19 cellular contexts compared by ENCODE assay signal in genomic region chr5:24538345-24538744, GRCh38.
"Had no signal": no experiment of that assay in that cellular context is flagged by ENCODE, and none has a peak within 500 bp of the region (broad histone marks: within the 10 kb centered on the region; RNA-seq: fewer than 3 reads in every experiment).

No MANE protein-coding gene starts in this region.

- DNase-seq: IMR-90, Karpas-422, KG1, MG63, NCI-H1092 treated with DMSO at 0.1 percent for 48 hours, NCI-H1436, NCI-H187, NCI-H2029, NCI-H2081 treated with DMSO at 0.1 percent for 48 hours, NCI-H2171, NCI-H226, NCI-H446, NCI-H510A, NCI-H524 treated with DMSO at 0.1 percent for 48 hours, NCI-H69, NCI-H774, PC-3, SK-N-SH, SW 1271 had no signal
